ENCODE assay signal across 9 cellular contexts in the genomic region with DNA sequence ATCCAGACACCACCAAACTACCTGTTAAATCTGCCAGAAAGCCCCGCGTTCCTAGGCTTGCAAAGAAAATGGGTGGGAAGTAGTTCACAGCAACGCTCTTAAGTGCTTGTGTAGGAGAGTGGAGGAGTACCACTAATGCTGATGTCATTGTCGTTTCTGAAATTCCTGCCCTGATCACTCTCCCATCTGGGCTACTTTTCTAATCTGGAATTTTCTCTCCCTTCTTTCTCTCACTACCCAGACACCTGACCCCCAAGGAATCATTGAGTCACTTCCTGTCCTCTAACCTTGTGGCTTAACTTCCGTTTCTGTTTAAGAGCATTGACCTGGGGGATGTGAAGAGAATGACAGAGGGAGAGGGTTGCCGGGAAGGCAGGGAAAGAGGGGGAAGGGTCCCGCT.
DNase-seq lines count a peak whose midpoint lies in the region; ATAC-seq, FAIRE-seq and TF ChIP-seq lines count a peak whose summit lies in the region.
"Had no signal": no experiment of that assay in that cellular context is flagged by ENCODE, and none has a peak within 500 bp of the region (broad histone marks: within the 10 kb centered on the region; RNA-seq: fewer than 3 reads in every experiment).

No MANE protein-coding gene starts in this region.

- no peak for TF ChIP-seq CTCF in HL-60 (IDR thresholded peaks at IDR 0.05; ENCODE audit: insufficient read depth, low read length)
- no peak for TF ChIP-seq CTCF in heart right ventricle (IDR thresholded peaks at IDR 0.05)

- H3K27ac ChIP-seq in HL-60 (replicated peaks) (no peak overlapping the region), heart right ventricle (peak overlapping the region in 8 of 10 donors; percentile 37 to 75 (median 68)), small intestine (ENCODE audit: low read depth in 1 of 2, low read length in 1 of 2) (peak overlapping the region; percentile 53 to 77)
- no peak overlapping the region for H3K27ac ChIP-seq in CD8-positive, alpha-beta memory T cell (ENCODE audit: low read depth, low read length)
- H3K27ac ChIP-seq: VCaP had no signal

- peak overlapping the region; percentile 28 for H3K4me3 Mint-ChIP-seq in T-helper 2 cell treated with Interferon-gamma antibody and Interleukin-4, amounts not matched to agents 5 μg/mL and 100 μg/mL, for 36 hours
- H3K4me3 Mint-ChIP-seq in CD8-positive, alpha-beta memory T cell: peak overlapping the region in 1 of 7 donors; percentile 1

- H3K27me3 ChIP-seq in HL-60 (ENCODE audit: insufficient read depth, poor library complexity, severe bottlenecking) (no peaks in the 10 kb centered on the region), heart right ventricle (no peaks in the 10 kb centered on the region), small intestine (ENCODE audit: control insufficient read depth in 2 of 2, insufficient read depth in 2 of 2, low read length in 2 of 2) (no peaks in the 10 kb centered on the region)
- no peaks in the 10 kb centered on the region for H3K27me3 ChIP-seq in CD8-positive, alpha-beta memory T cell (ENCODE audit: insufficient read depth, low read length, poor library complexity, severe bottlenecking)

- CTCF ChIA-PET in CD8-positive, alpha-beta memory T cell (lab: Charles Lee): no interaction called here

- H3K27me3 Mint-ChIP-seq in T-helper 2 cell treated with Interferon-gamma antibody and Interleukin-4, amounts not matched to agents 5 μg/mL and 100 μg/mL, for 36 hours (ENCODE audit: low read depth): peaks cover 3% of the 10 kb centered on the region
- H3K27me3 Mint-ChIP-seq in CD8-positive, alpha-beta memory T cell: peaks cover 8% of the 10 kb centered on the region in 2 donors

- peaks cover 17% of the 10 kb centered on the region for H3K4me1 Mint-ChIP-seq in T-helper 2 cell treated with Interferon-gamma antibody and Interleukin-4, amounts not matched to agents 5 μg/mL and 100 μg/mL, for 36 hours (ENCODE audit: low read depth)
- peaks cover 3 to 5% (median 5%) of the 10 kb centered on the region in 3 donors for H3K4me1 Mint-ChIP-seq in CD8-positive, alpha-beta memory T cell

- DNase-seq in HL-60 (ENCODE audit: low read depth in 1 of 2, low spot score in 1 of 2) (peak; percentile 14 to 15), heart right ventricle (no peak), small intestine (peak; percentile 66), GM12892 (ENCODE audit: insufficient read length) (no peak), NCI-H2081 treated with DMSO at 0.1 percent for 48 hours (lab: John Stamatoyannopoulos, UW) (no peak)
- no peak for DNase-seq in T-helper 2 cell treated with Interferon-gamma antibody and Interleukin-4, amounts not matched to agents 5 μg/mL and 100 μg/mL, for 36 hours (ENCODE audit: low spot score)
- no peak for DNase-seq in CD8-positive, alpha-beta memory T cell

- FAIRE-seq in small intestine (lab: Jason Lieb, UNC) (no peak), GM12892 (lab: Jason Lieb, UNC) (no peak)

- no peaks in the 10 kb centered on the region for H3K9me3 ChIP-seq in heart right ventricle
- H3K9me3 ChIP-seq in small intestine (ENCODE audit: control insufficient read depth, low read depth): no peaks in the 10 kb centered on the region
- no peaks in the 10 kb centered on the region for H3K9me3 ChIP-seq in CD8-positive, alpha-beta memory T cell (ENCODE audit: low read length)

- H3K36me3 Mint-ChIP-seq in T-helper 2 cell treated with Interferon-gamma antibody and Interleukin-4, amounts not matched to agents 5 μg/mL and 100 μg/mL, for 36 hours (ENCODE audit: low read depth): peaks cover 1% of the 10 kb centered on the region
- no peaks in the 10 kb centered on the region for H3K36me3 Mint-ChIP-seq in CD8-positive, alpha-beta memory T cell

- ATAC-seq in heart right ventricle (peak; percentile 14 to 67 (median 42)), HG02642 (IDR thresholded peaks at IDR 0.05; ENCODE audit: poor library complexity, unreplicated experiment) (no peak)

- TF ChIP-seq POLR2A in GM12892 (IDR thresholded peaks at IDR 0.05; ENCODE audit: low read depth, low read length): no peak

- H3K27ac Mint-ChIP-seq in T-helper 2 cell treated with Interferon-gamma antibody and Interleukin-4, amounts not matched to agents 5 μg/mL and 100 μg/mL, for 36 hours: peak overlapping the region; percentile 59
- H3K27ac Mint-ChIP-seq in CD8-positive, alpha-beta memory T cell: no peak overlapping the region

- peaks cover 6% of the 10 kb centered on the region for H3K9me3 Mint-ChIP-seq in T-helper 2 cell treated with Interferon-gamma antibody and Interleukin-4, amounts not matched to agents 5 μg/mL and 100 μg/mL, for 36 hours
- no peaks in the 10 kb centered on the region for H3K9me3 Mint-ChIP-seq in CD8-positive, alpha-beta memory T cell

- peaks cover 0 to 5% (median 0%) of the 10 kb centered on the region in 9 donors for H3K36me3 ChIP-seq in heart right ventricle
- no peaks in the 10 kb centered on the region for H3K36me3 ChIP-seq in small intestine (ENCODE audit: control insufficient read depth in 2 of 2, insufficient read depth in 2 of 2, low read length in 2 of 2)
- no peaks in the 10 kb centered on the region for H3K36me3 ChIP-seq in CD8-positive, alpha-beta memory T cell (ENCODE audit: insufficient read depth, low read length)

- H3K4me1 ChIP-seq in heart right ventricle (peaks cover 22 to 100% (median 87%) of the 10 kb centered on the region in 9 donors), small intestine (ENCODE audit: control insufficient read depth in 2 of 2, insufficient read depth in 1 of 2, low read depth in 1 of 2, low read length in 1 of 2) (peaks cover 5 to 20% of the 10 kb centered on the region in 2 donors)
- no peaks in the 10 kb centered on the region for H3K4me1 ChIP-seq in CD8-positive, alpha-beta memory T cell (ENCODE audit: insufficient read depth, low read length)

- 47 to 54% methylated on average over 7 of the region's 7 CpGs for WGBS in heart right ventricle, 2 donors
- 49 to 61% (median 53%) methylated on average over 7 of the region's 7 CpGs for WGBS in small intestine, 3 donors

- H3K4me3 ChIP-seq in HL-60 (replicated peaks; ENCODE audit: insufficient read depth, low read length): no peak overlapping the region
- H3K4me3 ChIP-seq in heart right ventricle: peak overlapping the region in 1 of 10 donors; percentile 2
- no peak overlapping the region for H3K4me3 ChIP-seq in small intestine (ENCODE audit: low read depth in 1 of 2, low read length in 2 of 2)
- no peak overlapping the region for H3K4me3 ChIP-seq in CD8-positive, alpha-beta memory T cell (ENCODE audit: low read length)

- intact Hi-C loops in heart right ventricle (cut with DNase I): no loop called here

- POLR2A ChIA-PET in CD8-positive, alpha-beta memory T cell (lab: Charles Lee): no interaction called here

Comparison
In these comparisons a context has a peak if more than half of its experiments do, and no peak if none do; other contexts are left out.
1. DNase-seq: peak in HL-60 (2 of 2) and small intestine (single experiment); none in T-helper 2 cell treated with Interferon-gamma antibody and Interleukin-4, amounts not matched to agents 5 μg/mL and 100 μg/mL, for 36 hours (single experiment), heart right ventricle (0 of 2), GM12892 (single experiment), NCI-H2081 treated with DMSO at 0.1 percent for 48 hours (single experiment) and CD8-positive, alpha-beta memory T cell (0 of 5).
2. H3K27ac ChIP-seq: peak in heart right ventricle (8 of 10) and small intestine (2 of 2); none in HL-60 (single experiment) and CD8-positive, alpha-beta memory T cell (single experiment).